Comparison of ENCODE assay signal across 34 cellular contexts in the genomic region with DNA sequence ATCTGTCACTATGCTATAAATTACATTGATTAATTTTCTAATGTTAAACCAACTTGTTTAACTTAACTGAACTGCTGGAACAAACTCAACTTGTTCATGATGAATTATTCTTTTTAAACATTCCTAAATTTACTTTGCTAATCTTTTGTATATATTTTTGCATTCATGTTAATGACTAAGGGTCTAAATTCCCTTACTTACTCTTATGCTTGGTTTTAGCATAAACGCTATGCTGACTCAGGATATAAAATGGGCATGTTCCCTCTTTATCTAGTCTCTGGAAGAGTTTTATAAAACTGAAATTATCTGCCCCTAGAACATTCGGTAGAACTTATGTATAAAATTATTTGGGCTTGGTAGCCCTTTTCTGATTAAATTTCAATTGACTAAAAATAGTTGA.
DNase-seq lines count a peak whose midpoint lies in the region; ATAC-seq, FAIRE-seq and TF ChIP-seq lines count a peak whose summit lies in the region.
"Had no signal": no experiment of that assay in that cellular context is flagged by ENCODE, and none has a peak within 500 bp of the region (broad histone marks: within the 10 kb centered on the region; RNA-seq: fewer than 3 reads in every experiment).

No MANE protein-coding gene starts in this region.

- H3K79me2 ChIP-seq in HepG2 (ENCODE audit: insufficient read depth, low read length) (no peaks in the 10 kb centered on the region), fibroblast of lung (ENCODE audit: control insufficient read depth, insufficient read depth, low read length) (no peaks in the 10 kb centered on the region)

- H3K9ac ChIP-seq in HepG2 (ENCODE audit: insufficient read depth, low read depth, low read length) (no peak overlapping the region), IMR-90 (ENCODE audit: low read depth, low read length) (no peak overlapping the region), fibroblast of lung (ENCODE audit: insufficient read depth, low read length) (no peak overlapping the region)
- H3K9ac ChIP-seq: BLaER1; BLaER1 treated with 17β-estradiol and CSF1 and Interleukin-3, amounts not matched to agents 10 nM and 100 nM had no signal

- H2BK20ac ChIP-seq in IMR-90 (ENCODE audit: low read depth, low read length), result no peak overlapping the region

- H4K8ac ChIP-seq in IMR-90 (ENCODE audit: low read depth in 2 of 2, low read length in 2 of 2), result no peak overlapping the region

- BruUV-seq in HepG2 (replicated peaks; lab: Mats Ljungman, UMichigan) (no TSS peak), IMR-90 (replicated peaks; lab: Mats Ljungman, UMichigan) (no TSS peak)

- H2BK15ac ChIP-seq in IMR-90 (ENCODE audit: low read depth, low read length), result no peak overlapping the region

- H3K4ac ChIP-seq in IMR-90 (ENCODE audit: low read depth, low read length), result no peak overlapping the region

- FAIRE-seq in HepG2 (lab: Jason Lieb, UNC) (no peak), A549 (lab: Jason Lieb, UNC) (no peak)
- FAIRE-seq: D721Med had no signal

- no peak overlapping the region for H3K18ac ChIP-seq in IMR-90 (ENCODE audit: low read depth, low read length)

- H3K27ac ChIP-seq in HepG2 (ENCODE audit: extremely low read length, insufficient read depth, low read length) (no peak overlapping the region), right lobe of liver (no peak overlapping the region), A549 (no peak overlapping the region), IMR-90 (ENCODE audit: insufficient read depth, low read length) (no peak overlapping the region), fibroblast of lung (ENCODE audit: insufficient read depth, low read length) (no peak overlapping the region)
- no peak overlapping the region for H3K27ac ChIP-seq in CD8-positive, alpha-beta T cell (ENCODE audit: low read depth, low read length)
- H3K27ac ChIP-seq: 22Rv1; BLaER1; BLaER1 treated with 17β-estradiol and CSF1 and Interleukin-3, amounts not matched to agents 10 nM and 100 nM; C4-2B had no signal

- no peaks in the 10 kb centered on the region for H3K9me3 Mint-ChIP-seq in CD8-positive, alpha-beta T cell
- H3K9me3 Mint-ChIP-seq: CD14-positive monocyte; CD4-positive, alpha-beta memory T cell; CD4-positive, alpha-beta T cell; CD4-positive, CD25-positive, alpha-beta regulatory T cell; CD8-positive, alpha-beta memory T cell had no signal

- H2AFZ ChIP-seq in HepG2 (ENCODE audit: low read length) (no peak overlapping the region), IMR-90 (replicated peaks; ENCODE audit: low read length, poor library complexity) (no peak overlapping the region), fibroblast of lung (ENCODE audit: low read length) (no peak overlapping the region)

- intact Hi-C loops in HepG2 (cut with micrococcal nuclease; ENCODE audit: unreplicated experiment), result no loop called here
- intact Hi-C loops in right lobe of liver (cut with DNase I), result no loop called here
- intact Hi-C loops in IMR-90 (cut with micrococcal nuclease), result no loop called here
- intact Hi-C loops in CD8-positive, alpha-beta T cell (cut with DNase I, micrococcal nuclease), result no loop called here

- H3K9me3 ChIP-seq in HepG2 (ENCODE audit: low read length) (no peaks in the 10 kb centered on the region), right lobe of liver (no peaks in the 10 kb centered on the region), A549 (no peaks in the 10 kb centered on the region), IMR-90 (ENCODE audit: control insufficient read depth, insufficient read depth, low read length) (no peaks in the 10 kb centered on the region), fibroblast of lung (ENCODE audit: control insufficient read depth, insufficient read depth, low read depth, low read length) (no peaks in the 10 kb centered on the region)
- no peaks in the 10 kb centered on the region for H3K9me3 ChIP-seq in CD8-positive, alpha-beta T cell (ENCODE audit: low read length)
- H3K9me3 ChIP-seq: BE2C; BLaER1; BLaER1 treated with 17β-estradiol and CSF1 and Interleukin-3, amounts not matched to agents 10 nM and 100 nM; Caco-2 had no signal

- H4K91ac ChIP-seq in IMR-90 (ENCODE audit: insufficient read depth, low read depth, low read length), result no peak overlapping the region

- H3K4me1 ChIP-seq in HepG2 (ENCODE audit: insufficient read depth, low read length), result no peaks in the 10 kb centered on the region
- no peaks in the 10 kb centered on the region for H3K4me1 ChIP-seq in right lobe of liver
- no peaks in the 10 kb centered on the region for H3K4me1 ChIP-seq in A549
- H3K4me1 ChIP-seq in IMR-90 (ENCODE audit: control insufficient read depth, insufficient read depth, low read length), result peaks cover 2% of the 10 kb centered on the region
- H3K4me1 ChIP-seq in fibroblast of lung (ENCODE audit: control insufficient read depth, extremely low read depth, insufficient read depth, low read length), result no peaks in the 10 kb centered on the region
- H3K4me1 ChIP-seq in CD8-positive, alpha-beta T cell (ENCODE audit: insufficient read depth, low read length), result no peaks in the 10 kb centered on the region
- H3K4me1 ChIP-seq: BE2C; BLaER1; BLaER1 treated with 17β-estradiol and CSF1 and Interleukin-3, amounts not matched to agents 10 nM and 100 nM; Caco-2 had no signal

- H3K36me3 ChIP-seq in HepG2 (replicated peaks in 1 of 2; ENCODE audit: control insufficient read depth in 1 of 2, insufficient read depth in 2 of 2, low read length in 2 of 2) (no peaks in the 10 kb centered on the region), right lobe of liver (no peaks in the 10 kb centered on the region), IMR-90 (ENCODE audit: control insufficient read depth, insufficient read depth, low read length) (no peaks in the 10 kb centered on the region), fibroblast of lung (ENCODE audit: control insufficient read depth, insufficient read depth, low read length) (no peaks in the 10 kb centered on the region)
- H3K36me3 ChIP-seq in CD8-positive, alpha-beta T cell (ENCODE audit: insufficient read depth, low read length), result no peaks in the 10 kb centered on the region
- H3K36me3 ChIP-seq: BE2C; BLaER1; BLaER1 treated with 17β-estradiol and CSF1 and Interleukin-3, amounts not matched to agents 10 nM and 100 nM had no signal

- no peaks in the 10 kb centered on the region for H3K36me3 Mint-ChIP-seq in CD8-positive, alpha-beta T cell
- H3K36me3 Mint-ChIP-seq: CD4-positive, alpha-beta memory T cell had no signal

- peak overlapping the region; percentile 2 for H2BK5ac ChIP-seq in IMR-90 (ENCODE audit: low read depth, low read length, poor library complexity, severe bottlenecking)

- no peak overlapping the region for H3K27ac Mint-ChIP-seq in CD8-positive, alpha-beta T cell
- H3K27ac Mint-ChIP-seq: B cell; CD14-positive monocyte; CD4-positive, alpha-beta memory T cell; CD4-positive, alpha-beta T cell; CD8-positive, alpha-beta memory T cell had no signal

- 93% methylated on average over 2 of the region's 2 CpGs for WGBS in HepG2 (ENCODE audit: low lambda C conversion rate)
- 84% methylated on average over 2 of the region's 2 CpGs for WGBS in right lobe of liver (ENCODE audit: insufficient coverage, low coverage, low lambda C conversion rate, missing lambda C conversion rate)
- WGBS in A549 (ENCODE audit: missing lambda C conversion rate), result 95% methylated on average over 2 of the region's 2 CpGs
- WGBS in IMR-90 (ENCODE audit: extremely low coverage in 2 of 2, insufficient read length in 1 of 2), 2 experiments, result no CpG with 5 or more reads among the region's 2 CpGs

- H4K5ac ChIP-seq in IMR-90 (ENCODE audit: low read depth, low read length), result no peak overlapping the region

- H3K23ac ChIP-seq in IMR-90 (ENCODE audit: low read depth, low read length), result no peak overlapping the region

- H3K27me3 ChIP-seq in HepG2 (ENCODE audit: control insufficient read depth in 1 of 2, insufficient read depth in 2 of 2, low read length in 2 of 2) (no peaks in the 10 kb centered on the region), right lobe of liver (no peaks in the 10 kb centered on the region), IMR-90 (ENCODE audit: control insufficient read depth, insufficient read depth, low read length) (no peaks in the 10 kb centered on the region), fibroblast of lung (ENCODE audit: control insufficient read depth, insufficient read depth, low read length) (no peaks in the 10 kb centered on the region)
- H3K27me3 ChIP-seq in CD8-positive, alpha-beta T cell (ENCODE audit: insufficient read depth, low read length), result no peaks in the 10 kb centered on the region
- H3K27me3 ChIP-seq: BE2C; BLaER1; BLaER1 treated with 17β-estradiol and CSF1 and Interleukin-3, amounts not matched to agents 10 nM and 100 nM had no signal

- no peaks in the 10 kb centered on the region for H3K79me1 ChIP-seq in IMR-90 (ENCODE audit: low read depth in 1 of 2, low read length in 2 of 2)

- TF ChIP-seq RAD21 in HepG2 (CRISPR knock-in tag; IDR thresholded peaks at IDR 0.05) (no peak), A549 (conservative IDR thresholded peaks at IDR 0.05 in 1 of 2, IDR thresholded peaks at IDR 0.05 in 1 of 2) (no peak), IMR-90 (IDR thresholded peaks at IDR 0.05; ENCODE audit: low read length) (no peak)

- no peak overlapping the region for H3K56ac ChIP-seq in IMR-90 (ENCODE audit: extremely low read depth, insufficient read depth, low read length)

- in situ Hi-C loops in HepG2 (cut with HindIII; ENCODE audit: extremely low pct_ligation_motif_present, low pct_unique_long_range_greater_than_20kb) (no loop called here), IMR-90 (cut with MboI; ENCODE audit: low sequenced_read_pairs) (no loop called here)

- H3K9me1 ChIP-seq in IMR-90 (ENCODE audit: insufficient read depth, low read length), result no peaks in the 10 kb centered on the region

- ATAC-seq in HepG2 (no peak), right lobe of liver (no peak), A549 (no peak), IMR-90 (ENCODE audit: low read depth) (peak; percentile 95)
- ATAC-seq in CD8-positive, alpha-beta T cell, result no peak

- no peak overlapping the region for H3K4me3 Mint-ChIP-seq in CD8-positive, alpha-beta T cell
- H3K4me3 Mint-ChIP-seq: B cell; CD14-positive monocyte; CD4-positive, alpha-beta memory T cell; CD4-positive, alpha-beta T cell; CD4-positive, CD25-positive, alpha-beta regulatory T cell; CD8-positive, alpha-beta memory T cell had no signal

- DNase-seq in HepG2 (ENCODE audit: low spot score), result no peak
- DNase-seq in right lobe of liver, result no peak
- DNase-seq in A549 (ENCODE audit: low read depth in 1 of 2, low spot score in 1 of 2), result no peak
- peak; percentile 64 for DNase-seq in IMR-90
- DNase-seq in fibroblast of lung (ENCODE audit: low read depth in 2 of 2), result peak; percentile 8 to 22
- no peak for DNase-seq in NCI-H1092 treated with DMSO at 0.1 percent for 48 hours (lab: John Stamatoyannopoulos, UW)
- DNase-seq in D341Med (ENCODE audit: low spot score), result no peak
- no peak for DNase-seq in CD8-positive, alpha-beta T cell
- DNase-seq: 8988T; ACHN; AML-193; BE2C; C1 segment of cervical spinal cord; Caco-2; Calu3; CD4-positive, alpha-beta memory T cell; CD4-positive, alpha-beta T cell; CD4-positive, CD25-positive, alpha-beta regulatory T cell; CD8-positive, alpha-beta memory T cell; COR-L47; DMS 273 treated with DMSO at 0.1 percent for 48 hours; DMS153; DMS53; DMS79; DMS79 treated with DMSO at 0.1 percent for 48 hours; DND-41; EL had no signal

- H4K20me1 ChIP-seq in HepG2 (ENCODE audit: insufficient read depth, low read length), result no peaks in the 10 kb centered on the region
- no peaks in the 10 kb centered on the region for H4K20me1 ChIP-seq in IMR-90 (ENCODE audit: insufficient read depth, low read length)
- H4K20me1 ChIP-seq in fibroblast of lung (ENCODE audit: control insufficient read depth, extremely low read depth, insufficient read depth, low read length), result no peaks in the 10 kb centered on the region
- H4K20me1 ChIP-seq: BLaER1; BLaER1 treated with 17β-estradiol and CSF1 and Interleukin-3, amounts not matched to agents 10 nM and 100 nM had no signal

- dilution Hi-C loops in IMR-90 (cut with HindIII; ENCODE audit: low sequenced_read_pairs, unreplicated experiment), result no loop called here

- H3K27me3 Mint-ChIP-seq in CD8-positive, alpha-beta T cell (ENCODE audit: low read depth), result no peaks in the 10 kb centered on the region
- H3K27me3 Mint-ChIP-seq: B cell; CD4-positive, alpha-beta memory T cell; CD4-positive, alpha-beta T cell; CD4-positive, CD25-positive, alpha-beta regulatory T cell; CD8-positive, alpha-beta memory T cell had no signal

- no peak overlapping the region for H2AK9ac ChIP-seq in IMR-90 (replicated peaks; ENCODE audit: low read depth, low read length, poor library complexity)

- no peak for TF ChIP-seq POLR2A in HepG2 (IDR thresholded peaks at IDR 0.05; ENCODE audit: insufficient read depth in 1 of 2, low read depth in 2 of 2, low read length in 2 of 2)
- no peak for TF ChIP-seq POLR2A in right lobe of liver (IDR thresholded peaks at IDR 0.05)
- TF ChIP-seq POLR2A in A549 (IDR thresholded peaks at IDR 0.05; ENCODE audit: low read length), result no peak
- no peak for TF ChIP-seq POLR2A in IMR-90 (IDR thresholded peaks at IDR 0.05; ENCODE audit: low read depth, low read length)

- no peak overlapping the region for H3K14ac ChIP-seq in IMR-90 (replicated peaks; ENCODE audit: low read depth, low read length)

- TF ChIP-seq EP300 in HepG2 (IDR thresholded peaks at IDR 0.05; ENCODE audit: low read depth in 2 of 2, low read length in 2 of 2) (no peak), HepG2 (CRISPR knock-in tag; IDR thresholded peaks at IDR 0.05; ENCODE audit: borderline replicate concordance) (no peak), A549 (IDR thresholded peaks at IDR 0.05) (no peak)

- no peak overlapping the region for H3K4me3 ChIP-seq in HepG2 (replicated peaks in 1 of 3; ENCODE audit: insufficient read depth in 1 of 3, low read depth in 2 of 3, low read length in 3 of 3)
- no peak overlapping the region for H3K4me3 ChIP-seq in right lobe of liver
- H3K4me3 ChIP-seq in A549, result no peak overlapping the region
- no peak overlapping the region for H3K4me3 ChIP-seq in IMR-90 (ENCODE audit: insufficient read depth, low read depth, low read length)
- H3K4me3 ChIP-seq in fibroblast of lung (replicated peaks in 1 of 4; ENCODE audit: control extremely low read depth in 1 of 4, insufficient read depth in 1 of 4, low read depth in 3 of 4, low read length in 4 of 4), result no peak overlapping the region
- H3K4me3 ChIP-seq in CD8-positive, alpha-beta T cell (ENCODE audit: low read depth, low read length), result no peak overlapping the region
- H3K4me3 ChIP-seq: BLaER1; BLaER1 treated with 17β-estradiol and CSF1 and Interleukin-3, amounts not matched to agents 10 nM and 100 nM had no signal

- no peak overlapping the region for H3K4me2 ChIP-seq in HepG2 (ENCODE audit: low read depth, low read length)
- no peak overlapping the region for H3K4me2 ChIP-seq in A549
- no peak overlapping the region for H3K4me2 ChIP-seq in IMR-90 (ENCODE audit: low read depth, low read length)
- no peak overlapping the region for H3K4me2 ChIP-seq in fibroblast of lung (ENCODE audit: extremely low read depth, insufficient read depth, low read length)
- H3K4me2 ChIP-seq: BLaER1; BLaER1 treated with 17β-estradiol and CSF1 and Interleukin-3, amounts not matched to agents 10 nM and 100 nM had no signal

- no peak overlapping the region for H2AK5ac ChIP-seq in IMR-90 (ENCODE audit: low read depth, low read length)

- no peaks in the 10 kb centered on the region for H3K4me1 Mint-ChIP-seq in CD8-positive, alpha-beta T cell (ENCODE audit: low read depth)
- H3K4me1 Mint-ChIP-seq: B cell; CD14-positive monocyte; CD4-positive, alpha-beta memory T cell; CD4-positive, CD25-positive, alpha-beta regulatory T cell; CD8-positive, alpha-beta memory T cell had no signal

- TF ChIP-seq CTCF in HepG2 (CRISPR knock-in tag; IDR thresholded peaks at IDR 0.05), result no peak
- no peak for TF ChIP-seq CTCF in right lobe of liver (IDR thresholded peaks at IDR 0.05)
- no peak for TF ChIP-seq CTCF in A549 (IDR thresholded peaks at IDR 0.05)
- no peak for TF ChIP-seq CTCF in IMR-90 (conservative IDR thresholded peaks at IDR 0.05; ENCODE audit: low read depth, low read length)
- no peak for TF ChIP-seq CTCF in fibroblast of lung (conservative IDR thresholded peaks at IDR 0.05 in 1 of 2, IDR thresholded peaks at IDR 0.05 in 1 of 2; ENCODE audit: low read depth in 1 of 2, low read length in 2 of 2)
- no peak for TF ChIP-seq CTCF in CD8-positive, alpha-beta T cell (IDR thresholded peaks at IDR 0.05)

- POLR2A ChIA-PET in HepG2 (lab: Yijun Ruan, JAX) (no interaction called here), A549 (lab: Yijun Ruan, JAX) (no interaction called here), IMR-90 (lab: Charles Lee; ENCODE audit: unreplicated experiment) (no interaction called here)
- POLR2A ChIA-PET in CD8-positive, alpha-beta T cell (lab: Charles Lee), result interaction anchor here (0.7 kb wide), 1 partner anchor 849 kb away, joined by 3 read pairs; no protein-coding TSS in a partner anchor

- CTCF ChIA-PET in HepG2 (lab: Yijun Ruan, JAX; ENCODE audit: low intra/inter-chr PET ratio, low total read pairs) (no interaction called here), A549 (lab: Yijun Ruan, JAX) (no interaction called here), IMR-90 (lab: Yijun Ruan, JAX) (no interaction called here)
- CTCF ChIA-PET in CD8-positive, alpha-beta T cell (lab: Charles Lee), result no interaction called here

- H2BK120ac ChIP-seq in IMR-90 (ENCODE audit: low read depth, low read length), result no peak overlapping the region

Comparison
In these comparisons a context has a peak if more than half of its experiments do, and no peak if none do; other contexts are left out.
1. DNase-seq: peak in IMR-90 (single experiment) and fibroblast of lung (2 of 2); none in HepG2 (single experiment), right lobe of liver (0 of 3), A549 (0 of 2), NCI-H1092 treated with DMSO at 0.1 percent for 48 hours (single experiment), D341Med (single experiment) and CD8-positive, alpha-beta T cell (0 of 7).